Comparison of ENCODE assay signal across 9 cellular contexts in genomic region chrX:86002076-86002896, GRCh38. TPM values are rescaled to one million over a fixed set of nuclear protein-coding genes. Genes with fewer than 3 reads are reported as not detected.
DNase-seq lines count a peak whose midpoint lies in the region; ATAC-seq and TF ChIP-seq lines count a peak whose summit lies in the region.
"Had no signal": no experiment of that assay in that cellular context is flagged by ENCODE, and none has a peak within 500 bp of the region (broad histone marks: within the 10 kb centered on the region; RNA-seq: fewer than 3 reads in every experiment).

No MANE protein-coding gene starts in this region.

- no peak overlapping the region for H3K27ac ChIP-seq in CD4-positive, alpha-beta T cell (ENCODE audit: low read depth, low read length)
- H3K27ac ChIP-seq in RWPE2 (ENCODE audit: poor library complexity, severe bottlenecking): no peak overlapping the region
- H3K27ac ChIP-seq in dorsolateral prefrontal cortex: no peak overlapping the region
- H3K27ac ChIP-seq: SK-N-MC had no signal

- H3K36me3 Mint-ChIP-seq in CD4-positive, alpha-beta T cell (ENCODE audit: low read depth): peaks cover 12% of the 10 kb centered on the region

- POLR2A ChIA-PET in CD4-positive, alpha-beta T cell (lab: Charles Lee): no interaction called here

- H3K4me3 Mint-ChIP-seq in CD4-positive, alpha-beta T cell: peak overlapping the region; percentile 34

- no peaks in the 10 kb centered on the region for H3K9me3 ChIP-seq in CD4-positive, alpha-beta T cell (ENCODE audit: control insufficient read depth, low read length)
- H3K9me3 ChIP-seq in RWPE2 (ENCODE audit: severe bottlenecking) (no peaks in the 10 kb centered on the region), iPS-15b (ENCODE audit: control insufficient read depth, insufficient read depth, low read length) (no peaks in the 10 kb centered on the region)

- intact Hi-C loops in CD4-positive, alpha-beta T cell (cut with DNase I, micrococcal nuclease): no loop called here
- intact Hi-C loops in dorsolateral prefrontal cortex (cut with DNase I): no loop called here

- no peaks in the 10 kb centered on the region for H3K36me3 ChIP-seq in RWPE2 (ENCODE audit: low read depth)
- H3K36me3 ChIP-seq in iPS-15b (ENCODE audit: control insufficient read depth, insufficient read depth, low read length): no peaks in the 10 kb centered on the region

- H3K4me1 Mint-ChIP-seq in CD4-positive, alpha-beta T cell (ENCODE audit: low read depth): peaks cover 52% of the 10 kb centered on the region

- H3K4me1 ChIP-seq in RWPE2 (ENCODE audit: insufficient read depth, poor library complexity, severe bottlenecking) (no peaks in the 10 kb centered on the region), iPS-15b (ENCODE audit: control insufficient read depth, insufficient read depth, low read length) (peaks cover 2% of the 10 kb centered on the region)

- peak in 5 of 10 experiments; percentile 1 to 7 (median 5) for DNase-seq in CD4-positive, alpha-beta T cell
- DNase-seq in RWPE2 (ENCODE audit: low spot score) (peak; percentile 51), dorsolateral prefrontal cortex (no peak), cerebellum (ENCODE audit: low spot score) (no peak)

- no peaks in the 10 kb centered on the region for H3K27me3 Mint-ChIP-seq in CD4-positive, alpha-beta T cell

- CTCF ChIA-PET in CD4-positive, alpha-beta T cell (lab: Charles Lee): interaction anchor here (0.8 kb wide), 2 partner anchors 28 to 37 kb away, joined by 3 read pairs; no protein-coding TSS in a partner anchor

- no peak for TF ChIP-seq CTCF in CD4-positive, alpha-beta T cell (IDR thresholded peaks at IDR 0.05)
- TF ChIP-seq CTCF in RWPE2 (IDR thresholded peaks at IDR 0.05; ENCODE audit: poor library complexity, severe bottlenecking): no peak
- TF ChIP-seq CTCF in dorsolateral prefrontal cortex (IDR thresholded peaks at IDR 0.05 in 54 of 56, conservative IDR thresholded peaks at IDR 0.05 in 2 of 56; ENCODE audit: low read depth in 1 of 56, partially characterized antibody in 56 of 56): no peak

- H3K4me3 ChIP-seq in RWPE2 (ENCODE audit: severe bottlenecking) (no peak overlapping the region), iPS-15b (ENCODE audit: low read depth, low read length) (peak overlapping the region; percentile 30), dorsolateral prefrontal cortex (no peak overlapping the region)
- H3K4me3 ChIP-seq: SK-N-MC had no signal

- peak overlapping the region; percentile 47 for H3K27ac Mint-ChIP-seq in CD4-positive, alpha-beta T cell

- H3K27me3 ChIP-seq in CD4-positive, alpha-beta T cell (ENCODE audit: control insufficient read depth, insufficient read depth, low read length): no peaks in the 10 kb centered on the region
- H3K27me3 ChIP-seq in RWPE2 (ENCODE audit: insufficient read depth, poor library complexity, severe bottlenecking) (no peaks in the 10 kb centered on the region), iPS-15b (ENCODE audit: control insufficient read depth, insufficient read depth, low read length) (no peaks in the 10 kb centered on the region), dorsolateral prefrontal cortex (peaks cover 0 to 31% (median 2%) of the 10 kb centered on the region in 45 donors)

- no peaks in the 10 kb centered on the region for H3K9me3 Mint-ChIP-seq in CD4-positive, alpha-beta T cell

- no peak overlapping the region for H3K9ac ChIP-seq in iPS-15b (ENCODE audit: low read depth, low read length)

- ATAC-seq in CD4-positive, alpha-beta T cell (ENCODE audit: poor library complexity): peak; percentile 21
- ATAC-seq in GM21576 (IDR thresholded peaks at IDR 0.05; ENCODE audit: unreplicated experiment): peak; percentile 53
- peak; percentile 44; the same call in 2 of the 3 replicates for ATAC-seq in RWPE2 (ENCODE audit: low read depth)
- no peak for ATAC-seq in HG03378 (IDR thresholded peaks at IDR 0.05; ENCODE audit: unreplicated experiment)
- no peak for ATAC-seq in GM19452 (IDR thresholded peaks at IDR 0.05; ENCODE audit: unreplicated experiment)

RNA-seq across cellular contexts. Expression of gene CHM, which starts 45.1 kb away (rescaled TPM):
- 1 to 10 TPM; 5.1 to 6.3 TPM for total RNA-seq in CD4-positive, alpha-beta T cell
- 10 to 100 TPM; 26.0 to 72.5 (median 46.7) TPM for total RNA-seq in dorsolateral prefrontal cortex
- 49.4 TPM for total RNA-seq in cerebellum

Comparison
In these comparisons a context has a peak if more than half of its experiments do, and no peak if none do; other contexts are left out.
1. ATAC-seq: peak in CD4-positive, alpha-beta T cell (single experiment), GM21576 (single experiment) and RWPE2 (single experiment); none in HG03378 (single experiment) and GM19452 (single experiment).